8 cellular contexts compared by ENCODE assay signal in genomic region chrX:55717521-55718497, GRCh38. TPM values are rescaled to one million over a fixed set of nuclear protein-coding genes. Genes with fewer than 3 reads are reported as not detected.
DNase-seq lines count a peak whose midpoint lies in the region; ATAC-seq and TF ChIP-seq lines count a peak whose summit lies in the region.

Gene RRAGB (plus strand): TSS chrX:55717749. CDS start chrX:55718328, 579 bp downstream.

- peaks cover 5% of the 10 kb centered on the region; the same call in 1 of the 3 replicates for H3K4me1 Mint-ChIP-seq in GM23338
- peaks cover 16 to 25% of the 10 kb centered on the region in 2 donors for H3K4me1 Mint-ChIP-seq in natural killer cell

- no peaks in the 10 kb centered on the region for H3K9me2 ChIP-seq in GM23338 (ENCODE audit: insufficient read depth)

- H3K27ac Mint-ChIP-seq in GM23338 (peak within 1 kb of the TSS; percentile 94), natural killer cell (peak within 1 kb of the TSS; percentile 81 to 88)

- H3K9me3 Mint-ChIP-seq in GM23338 (peaks cover 18% of the 10 kb centered on the region), natural killer cell (no peaks in the 10 kb centered on the region)

- H3K27me3 Mint-ChIP-seq in GM23338 (ENCODE audit: insufficient read depth, low read depth, poor library complexity) = peaks cover 8% of the 10 kb centered on the region
- peaks cover 0 to under 1% of the 10 kb centered on the region in 2 donors for H3K27me3 Mint-ChIP-seq in natural killer cell (ENCODE audit: low read depth in 2 of 2)

- H3K27ac ChIP-seq in GM23338 (ENCODE audit: low read depth) = peak within 1 kb of the TSS; percentile 66; the same call in 1 of the 2 replicates

- no peaks in the 10 kb centered on the region for H3K4me1 ChIP-seq in GM23338 (ENCODE audit: insufficient read depth)

- H3K4me3 Mint-ChIP-seq in GM23338 (peak within 1 kb of the TSS; percentile 90), natural killer cell (peak within 1 kb of the TSS; percentile 86)

- H4K20me1 ChIP-seq in GM23338 (replicated peaks; ENCODE audit: insufficient read depth) = no peaks in the 10 kb centered on the region

- intact Hi-C loops in natural killer cell (cut with micrococcal nuclease) = loop anchor here (5.0 kb wide), 1 partner anchor 844 kb away; the partner anchor contains the start of gene UBQLN2

- peak within 1 kb of the TSS; percentile 80 for H3K4me2 ChIP-seq in GM23338

- peaks cover 12% of the 10 kb centered on the region; the same call in 2 of the 3 replicates for H3K36me3 Mint-ChIP-seq in GM23338 (ENCODE audit: low read depth)
- H3K36me3 Mint-ChIP-seq in natural killer cell = no peaks in the 10 kb centered on the region

- no peaks in the 10 kb centered on the region for H3K36me3 ChIP-seq in GM23338 (ENCODE audit: insufficient read depth)

- ATAC-seq in GM23338 = peak; percentile 97
- peak; percentile 94 to 99 (median 95) for ATAC-seq in natural killer cell

- H3F3A ChIP-seq in GM23338 (replicated peaks; ENCODE audit: low read depth) = no peaks in the 10 kb centered on the region

- DNase-seq in EL = peak; percentile 91
- DNase-seq in GM23338 (ENCODE audit: low spot score) = peak; percentile 92
- peak; percentile 90 for DNase-seq in LHCN-M2 (ENCODE audit: low read depth)
- peak; percentile 97 for DNase-seq in RPMI8226
- DNase-seq in activated T-helper 9 cell treated with anti-CD3 and anti-CD28 coated beads, Interleukin-2, amount 50 U/mL, for 16 hours (ENCODE audit: low read depth) = peak; percentile 83
- DNase-seq in fibroblast of peridontal ligament (ENCODE audit: extremely low read depth) = peak; percentile 90
- peak; percentile 75 for DNase-seq in natural killer cell
- DNase-seq in stimulated activated naive CD4-positive, alpha-beta T cell treated with Interleukin-2 at 50 U/mL for 16 hours (lab: John Stamatoyannopoulos, UW) = peak; percentile 90

- peak within 1 kb of the TSS; percentile 82 for H3K4me3 ChIP-seq in GM23338

- peak; percentile 43 to 65 for TF ChIP-seq CTCF in GM23338 (conservative IDR thresholded peaks at IDR 0.05; ENCODE audit: low read depth in 2 of 2)
- TF ChIP-seq CTCF in natural killer cell (IDR thresholded peaks at IDR 0.05) = no peak

- peaks cover 8% of the 10 kb centered on the region for H3K79me2 ChIP-seq in GM23338 (replicated peaks; ENCODE audit: insufficient read depth)

- H2AFZ ChIP-seq in GM23338 = peak within 1 kb of the TSS; percentile 74

- no peaks in the 10 kb centered on the region for H3K27me3 ChIP-seq in GM23338 (ENCODE audit: insufficient read depth)

TF ChIP-seq in GM23338, 12 proteins besides CTCF, POLR2A, EP300 and RAD21:
- TF ChIP-seq JUNB (IDR thresholded peaks at IDR 0.05; ENCODE audit: unreplicated experiment) (no peak), POLR2AphosphoS5 (IDR thresholded peaks at IDR 0.05; ENCODE audit: low read depth) (peak; percentile 42), CREB1 (CRISPR knock-in tag; IDR thresholded peaks at IDR 0.05; ENCODE audit: low read depth) (0 out of 2 replicates have a peak, but pooled peaks have one; percentile 21)

RNA-seq across cellular contexts. Expression of gene RRAGB, which starts in this region (rescaled TPM):
- total RNA-seq in GM23338 (2014; rRNA removed; shearing (Covaris generic)) = 6.0 and 10.1 TPM in 2 replicates
- 5.0 and 7.9 TPM in 2 replicates for polyA plus RNA-seq in GM23338 (2016; fragmentation: Nextera tagmentation; extraction: Ambion mirVana)
- total RNA-seq in LHCN-M2 (2014; rRNA removed) = 12.3 and 12.4 TPM in 2 replicates
- polyA plus RNA-seq in LHCN-M2 (2012) = 9.7 TPM
- total RNA-seq in natural killer cell = 10 to 100 TPM; 13.5 to 17.5 (median 14.5) TPM

Comparison
In these comparisons a context has a peak if more than half of its experiments do, and no peak if none do; other contexts are left out.
1. Peak in every context shown above with its lines: DNase-seq, ATAC-seq, H3K4me3 ChIP-seq and H3K27ac ChIP-seq.